Comparison of ENCODE assay signal across 12 cellular contexts in genomic region chr3:160928183-160928718, GRCh38.
A peak's percentile ranks its signal among the peaks of the same experiment; 100 is the strongest.
DNase-seq lines count a peak whose midpoint lies in the region; ATAC-seq and TF ChIP-seq lines count a peak whose summit lies in the region.
"Had no signal": no experiment of that assay in that cellular context is flagged by ENCODE, and none has a peak within 500 bp of the region (broad histone marks: within the 10 kb centered on the region; RNA-seq: fewer than 3 reads in every experiment).

No MANE protein-coding gene starts in this region.

- no peak overlapping the region for H3K4me2 ChIP-seq in DOHH2 (ENCODE audit: low read length)

- no peaks in the 10 kb centered on the region for H4K20me1 ChIP-seq in DOHH2 (ENCODE audit: control insufficient read depth, insufficient read depth, low read depth, low read length)

- peak; percentile 10 for DNase-seq in NCI-H774 (lab: John Stamatoyannopoulos, UW)
- DNase-seq in fibroblast of peridontal ligament (ENCODE audit: extremely low read depth), result peak; percentile 5
- DNase-seq in amygdala (lab: John Stamatoyannopoulos, UW), result no peak
- DNase-seq: activated CD4-positive, alpha-beta T cell treated with anti-CD3 and anti-CD28 coated beads for 48 hours; activated naive CD8-positive, alpha-beta T cell treated with anti-CD3 and anti-CD28 coated beads, Interleukin-2, amount 10 ng/mL, durations not matched to agents 7 days and 5 days; NCI-H526 treated with DMSO at 0.1 percent for 48 hours had no signal

- H3K4me3 ChIP-seq in DOHH2 (ENCODE audit: low read length), result no peak overlapping the region
- H3K4me3 ChIP-seq in HEK293 (ENCODE audit: low read depth, low read length), result no peak overlapping the region
- H3K4me3 ChIP-seq: prostate gland had no signal

- H3K4me1 ChIP-seq in DOHH2 (ENCODE audit: control insufficient read depth, low read length) (no peaks in the 10 kb centered on the region), HEK293 (ENCODE audit: control insufficient read depth, insufficient read depth, low read length) (no peaks in the 10 kb centered on the region)
- H3K4me1 ChIP-seq: prostate gland had no signal

- H3K27me3 ChIP-seq in DOHH2 (ENCODE audit: control insufficient read depth, low read length), result peaks cover 13% of the 10 kb centered on the region

- H3K36me3 ChIP-seq in DOHH2 (ENCODE audit: control insufficient read depth, low read length) (no peaks in the 10 kb centered on the region), HEK293 (ENCODE audit: control insufficient read depth in 2 of 2, insufficient read depth in 1 of 2, low read length in 2 of 2) (no peaks in the 10 kb centered on the region)
- H3K36me3 ChIP-seq: prostate gland had no signal

- H3F3A ChIP-seq in DOHH2 (ENCODE audit: control insufficient read depth, insufficient read depth), result no peaks in the 10 kb centered on the region

- H3K27ac ChIP-seq in DOHH2 (ENCODE audit: low read depth, low read length) (no peak overlapping the region), HEK293 (ENCODE audit: extremely low read depth, low read depth, low read length) (no peak overlapping the region)
- H3K27ac ChIP-seq: prostate gland had no signal

- TF ChIP-seq CTCF in DOHH2 (IDR thresholded peaks at IDR 0.05; ENCODE audit: low read depth, low read length, poor library complexity, severe bottlenecking) (peak; percentile 38), HEK293 (tag by site-specific recombination; IDR thresholded peaks at IDR 0.05) (no peak)

- H3K9me3 ChIP-seq in DOHH2 (ENCODE audit: control insufficient read depth, insufficient read depth, low read length) (no peaks in the 10 kb centered on the region), HEK293 (ENCODE audit: control insufficient read depth, insufficient read depth, low read depth, low read length) (no peaks in the 10 kb centered on the region)
- H3K9me3 ChIP-seq: prostate gland had no signal

- no peaks in the 10 kb centered on the region for H3K9me2 ChIP-seq in DOHH2 (replicated peaks; ENCODE audit: control insufficient read depth, low read length)

- no peaks in the 10 kb centered on the region for H3K79me2 ChIP-seq in DOHH2 (ENCODE audit: control insufficient read depth, low read length)

- ATAC-seq in GM19035 (IDR thresholded peaks at IDR 0.05; ENCODE audit: unreplicated experiment), result no peak
- ATAC-seq in HG03457 (IDR thresholded peaks at IDR 0.05; ENCODE audit: unreplicated experiment), result no peak
- ATAC-seq in GM21447 (IDR thresholded peaks at IDR 0.05; ENCODE audit: unreplicated experiment), result no peak

- CTCF ChIA-PET in HEK293 (lab: Yijun Ruan, JAX), result interaction anchor here (0.7 to 1.4 kb wide), 6 partner anchors 9 to 1864 kb away, joined by 3 to 6 read pairs (median 3); no protein-coding TSS in a partner anchor

- POLR2A ChIA-PET in HEK293 (lab: Yijun Ruan, JAX), result no interaction called here

TF ChIP-seq in HEK293, 187 proteins besides CTCF, POLR2A, EP300 and RAD21:
- TF ChIP-seq MZF1 (tag by site-specific recombination; IDR thresholded peaks at IDR 0.05; ENCODE audit: borderline replicate concordance) (0 out of 2 replicates have a peak, but pooled peaks have one; percentile 35), ZNF529 (tag by site-specific recombination; IDR thresholded peaks at IDR 0.05; ENCODE audit: insufficient replicate concordance) (no peak), ZNF501 (tag by site-specific recombination; IDR thresholded peaks at IDR 0.05) (no peak), ZNF654 (tag by site-specific recombination; IDR thresholded peaks at IDR 0.05; ENCODE audit: low read depth) (peak; percentile 50; the same call in 1 of the 2 replicates), IKZF3 (tag by site-specific recombination; IDR thresholded peaks at IDR 0.05) (no peak), ZNF521 (tag by site-specific recombination; IDR thresholded peaks at IDR 0.05) (no peak), ZNF830 (tag by site-specific recombination; IDR thresholded peaks at IDR 0.05; ENCODE audit: low read depth) (no peak), ZBTB1 (tag by site-specific recombination; IDR thresholded peaks at IDR 0.05) (no peak), ZSCAN23 (tag by site-specific recombination; IDR thresholded peaks at IDR 0.05) (no peak), ZNF16 (tag by site-specific recombination; IDR thresholded peaks at IDR 0.05; ENCODE audit: low read depth) (no peak), ZNF704 (tag by site-specific recombination; IDR thresholded peaks at IDR 0.05) (no peak), SETDB1 (IDR thresholded peaks at IDR 0.05; ENCODE audit: insufficient read length, low read length) (peak; percentile 60), KLF7 (tag by site-specific recombination; IDR thresholded peaks at IDR 0.05; ENCODE audit: borderline replicate concordance) (no peak), FEZF1 (tag by site-specific recombination; IDR thresholded peaks at IDR 0.05) (no peak), HOXA7 (CRISPR knock-in tag; IDR thresholded peaks at IDR 0.05; ENCODE audit: borderline replicate concordance) (no peak), ZNF791 (tag by site-specific recombination; IDR thresholded peaks at IDR 0.05) (no peak), ZNF701 (tag by site-specific recombination; IDR thresholded peaks at IDR 0.05) (no peak), ZFP69B (tag by site-specific recombination; IDR thresholded peaks at IDR 0.05) (no peak), PBX3 (CRISPR knock-in tag; IDR thresholded peaks at IDR 0.05) (no peak), ZNF23 (tag by site-specific recombination; IDR thresholded peaks at IDR 0.05; ENCODE audit: borderline replicate concordance) (no peak), ZSCAN30 (tag by site-specific recombination; IDR thresholded peaks at IDR 0.05) (0 out of 2 replicates have a peak, but pooled peaks have one; percentile 37), ZNF169 (tag by site-specific recombination; IDR thresholded peaks at IDR 0.05) (no peak), ZNF274 (IDR thresholded peaks at IDR 0.05; ENCODE audit: low read length) (no peak), ZNF274 (tag by site-specific recombination; IDR thresholded peaks at IDR 0.05; ENCODE audit: borderline replicate concordance) (no peak), ZNF114 (tag by site-specific recombination; IDR thresholded peaks at IDR 0.05) (no peak), MEIS1 (CRISPR knock-in tag; IDR thresholded peaks at IDR 0.05; ENCODE audit: borderline replicate concordance) (no peak), OSR2 (tag by site-specific recombination; IDR thresholded peaks at IDR 0.05) (peak; percentile 45; the same call in 1 of the 2 replicates), ZNF488 (tag by site-specific recombination; IDR thresholded peaks at IDR 0.05) (no peak), TRIM28 (IDR thresholded peaks at IDR 0.05; ENCODE audit: borderline replicate concordance, low read length) (peak; percentile 83), ZNF292 (tag by site-specific recombination; IDR thresholded peaks at IDR 0.05; ENCODE audit: borderline replicate concordance, low read depth) (no peak)

Comparison
In these comparisons a context has a peak if more than half of its experiments do, and no peak if none do; other contexts are left out.
1. DNase-seq: peak in NCI-H774 (single experiment) and fibroblast of peridontal ligament (single experiment); none in amygdala (0 of 56).